Comparison of ENCODE assay signal across 8 cellular contexts in the genomic region with DNA sequence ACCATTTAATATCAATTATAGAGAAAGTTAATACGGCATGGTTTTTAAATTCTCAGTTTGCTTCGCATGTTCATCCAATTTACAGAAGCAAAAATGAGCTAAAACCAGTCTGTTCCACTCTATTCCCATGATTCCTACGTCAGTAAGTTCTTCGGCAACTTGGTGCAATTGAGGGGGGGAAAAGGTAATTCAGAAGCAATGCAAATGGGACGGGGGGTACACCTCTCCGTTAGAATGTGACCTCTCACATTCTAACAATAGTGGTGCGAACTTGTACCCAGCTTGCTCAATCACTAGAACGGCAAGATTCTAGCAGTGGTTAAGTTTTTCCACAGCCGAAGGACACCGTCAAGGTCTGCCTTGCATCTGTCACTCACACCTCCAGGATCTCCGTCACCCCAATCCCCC. TPM values are rescaled to one million over a fixed set of nuclear protein-coding genes. Genes with fewer than 3 reads are reported as not detected.
DNase-seq lines count a peak whose midpoint lies in the region; ATAC-seq and TF ChIP-seq lines count a peak whose summit lies in the region.

No MANE protein-coding gene starts in this region.

- CTCF ChIA-PET in mammary epithelial cell (lab: Charles Lee; ENCODE audit: low non-redundant PET), result interaction anchor here (0.6 kb wide), 1 partner anchor 571 kb away, joined by 5 read pairs; no protein-coding TSS in a partner anchor

- DNase-seq in GM03348 (ENCODE audit: low spot score) (peak; percentile 4), MM.1S (no peak), mammary epithelial cell (peak; percentile 3), lower leg skin (ENCODE audit: low spot score in 2 of 2) (no peak), tibial nerve (ENCODE audit: low spot score in 2 of 2) (no peak), SW 1271 (lab: John Stamatoyannopoulos, UW) (no peak)

- WGBS in mammary epithelial cell (ENCODE audit: low coverage, missing lambda C conversion rate), result 6% methylated on average over 11 of the region's 11 CpGs
- WGBS in lower leg skin, 2 donors, result 1 to 3% methylated on average over 10 to 11 of the region's 11 CpGs
- WGBS in tibial nerve, 2 donors, result 4 to 5% methylated on average over 10 to 11 of the region's 11 CpGs

- peaks cover 10% of the 10 kb centered on the region; the same call in 1 of the 2 replicates for H3K4me1 ChIP-seq in MM.1S (ENCODE audit: low read length)
- peaks cover 8% of the 10 kb centered on the region for H3K4me1 ChIP-seq in mammary epithelial cell (ENCODE audit: insufficient read depth, low read length)
- H3K4me1 ChIP-seq in tibial nerve, result peaks cover 0 to 20% (median 12%) of the 10 kb centered on the region in 4 donors

- H3K79me2 ChIP-seq in MM.1S (ENCODE audit: low read length) (peaks cover 48% of the 10 kb centered on the region), mammary epithelial cell (ENCODE audit: insufficient read depth, low read length) (peaks cover 50% of the 10 kb centered on the region)

- in situ Hi-C loops in mammary epithelial cell (cut with MboI; ENCODE audit: low sequenced_read_pairs in 2 of 2), result no loop called here

- TF ChIP-seq POLR2A in lower leg skin (IDR thresholded peaks at IDR 0.05), result no peak
- no peak for TF ChIP-seq POLR2A in tibial nerve (IDR thresholded peaks at IDR 0.05)

- H2AFZ ChIP-seq in MM.1S (ENCODE audit: low read length) (peak overlapping the region; percentile 73), mammary epithelial cell (ENCODE audit: low read depth, low read length) (peak overlapping the region; percentile 98)

- H3K27me3 ChIP-seq in MM.1S (replicated peaks; ENCODE audit: insufficient read depth, low read length) (no peaks in the 10 kb centered on the region), mammary epithelial cell (ENCODE audit: insufficient read depth, low read length) (no peaks in the 10 kb centered on the region), tibial nerve (no peaks in the 10 kb centered on the region)

- H3K36me3 ChIP-seq in MM.1S (replicated peaks; ENCODE audit: insufficient read depth, low read length) (no peaks in the 10 kb centered on the region), mammary epithelial cell (ENCODE audit: insufficient read depth, low read length) (no peaks in the 10 kb centered on the region), tibial nerve (no peaks in the 10 kb centered on the region)

- H4K20me1 ChIP-seq in MM.1S (ENCODE audit: insufficient read depth, low read length) (no peaks in the 10 kb centered on the region), mammary epithelial cell (ENCODE audit: insufficient read depth, low read length) (no peaks in the 10 kb centered on the region)

- no TSS peak for BruUV-seq in mammary epithelial cell (replicated peaks; lab: Mats Ljungman, UMichigan)

- ATAC-seq in HG02981 (IDR thresholded peaks at IDR 0.05; ENCODE audit: unreplicated experiment) (no peak), GM21367 (IDR thresholded peaks at IDR 0.05; ENCODE audit: unreplicated experiment) (no peak)

- intact Hi-C loops in mammary epithelial cell (cut with micrococcal nuclease) (loop anchor here (1.0 to 10.0 kb wide), 3 partner anchors 26 to 786 kb away; partner anchors contain the start of genes CASP6 and GAR1), lower leg skin (cut with DNase I; ENCODE audit: low total_unique reads) (no loop called here)

- no peaks in the 10 kb centered on the region for H3K9me3 ChIP-seq in MM.1S (replicated peaks; ENCODE audit: insufficient read depth, low read length)
- no peaks in the 10 kb centered on the region for H3K9me3 ChIP-seq in mammary epithelial cell (replicated peaks; ENCODE audit: insufficient read depth, low read length)
- H3K9me3 ChIP-seq in tibial nerve, result no peaks in the 10 kb centered on the region

- peak overlapping the region; percentile 87 for H3K4me2 ChIP-seq in MM.1S (ENCODE audit: low read depth, low read length)
- peak overlapping the region; percentile 88 for H3K4me2 ChIP-seq in mammary epithelial cell (ENCODE audit: insufficient read depth, low read depth, low read length)

- H3F3A ChIP-seq in MM.1S (ENCODE audit: insufficient read depth, low read length), result no peaks in the 10 kb centered on the region

- H3K27ac ChIP-seq in MM.1S (ENCODE audit: low read length), result peak overlapping the region; percentile 57; the same call in 1 of the 2 replicates
- peak overlapping the region; percentile 56 for H3K27ac ChIP-seq in mammary epithelial cell (ENCODE audit: insufficient read depth, low read depth, low read length)
- H3K27ac ChIP-seq in tibial nerve, result peak overlapping the region in 3 of 4 donors; percentile 72 to 89 (median 82)

- H3K9ac ChIP-seq in MM.1S (ENCODE audit: low read length) (peak overlapping the region; percentile 79), mammary epithelial cell (ENCODE audit: insufficient read depth, low read length) (peak overlapping the region; percentile 77)

- peak overlapping the region; percentile 76 for H3K4me3 ChIP-seq in MM.1S (ENCODE audit: low read length)
- peak overlapping the region; percentile 61 to 76 (median 70) for H3K4me3 ChIP-seq in mammary epithelial cell (replicated peaks in 1 of 3; ENCODE audit: insufficient read depth in 1 of 3, low read depth in 2 of 3, low read length in 3 of 3)
- H3K4me3 ChIP-seq in lower leg skin (ENCODE audit: low read depth, poor library complexity, severe bottlenecking), result peak overlapping the region; percentile 84
- peak overlapping the region; percentile 73 to 99 (median 88) for H3K4me3 ChIP-seq in tibial nerve

- no peak for TF ChIP-seq EP300 in tibial nerve (IDR thresholded peaks at IDR 0.05)

- no peaks in the 10 kb centered on the region for H3K9me2 ChIP-seq in MM.1S (replicated peaks; ENCODE audit: insufficient read depth, low read length)

- TF ChIP-seq CTCF in MM.1S (IDR thresholded peaks at IDR 0.05; ENCODE audit: low read length), result no peak
- no peak for TF ChIP-seq CTCF in mammary epithelial cell (conservative IDR thresholded peaks at IDR 0.05 in 1 of 2, IDR thresholded peaks at IDR 0.05 in 1 of 2; ENCODE audit: extremely low read depth in 1 of 2, insufficient read depth in 1 of 2, low read depth in 1 of 2, low read length in 2 of 2)
- no peak for TF ChIP-seq CTCF in lower leg skin (IDR thresholded peaks at IDR 0.05)
- TF ChIP-seq CTCF in tibial nerve (IDR thresholded peaks at IDR 0.05), result no peak

- dilution Hi-C loops in mammary epithelial cell (cut with HindIII; ENCODE audit: low sequenced_read_pairs), result no loop called here

RNA-seq across cellular contexts. Expression of gene PLA2G12A, which starts 0.7 kb away (rescaled TPM):
- 10 to 100 TPM; 38.9 to 59.0 TPM for total RNA-seq in mammary epithelial cell
- 38.7 TPM for polyA plus RNA-seq in mammary epithelial cell
- polyA minus RNA-seq in mammary epithelial cell, result 29.4 TPM
- total RNA-seq in lower leg skin, result 10 to 100 TPM; 14.7 to 19.1 (median 17.4) TPM
- total RNA-seq in tibial nerve, result 10 to 100 TPM; 17.8 to 27.0 (median 22.4) TPM

RNA-seq across cellular contexts. Expression of gene CASP6, which starts 25.9 kb away (rescaled TPM):
- total RNA-seq in mammary epithelial cell (10 to 100 TPM; 20.0 to 45.5 TPM), lower leg skin (10 to 100 TPM; 10.8 to 24.2 (median 19.9) TPM), tibial nerve (10 to 100 TPM; 10.0 to 18.0 (median 13.7) TPM)
- polyA plus RNA-seq in mammary epithelial cell, result 45.4 TPM
- polyA minus RNA-seq in mammary epithelial cell, result 8.0 TPM

Comparison
In these comparisons a context has a peak if more than half of its experiments do, and no peak if none do; other contexts are left out.
1. DNase-seq: peak in GM03348 (single experiment) and mammary epithelial cell (single experiment); none in MM.1S (single experiment), lower leg skin (0 of 2), tibial nerve (0 of 2) and SW 1271 (0 of 2).
2. Peak in every context shown above with its lines, with median percentiles within 50 percentile points of each other: H3K27ac ChIP-seq and H3K4me3 ChIP-seq.